27 cellular contexts compared by ENCODE assay signal in the genomic region with DNA sequence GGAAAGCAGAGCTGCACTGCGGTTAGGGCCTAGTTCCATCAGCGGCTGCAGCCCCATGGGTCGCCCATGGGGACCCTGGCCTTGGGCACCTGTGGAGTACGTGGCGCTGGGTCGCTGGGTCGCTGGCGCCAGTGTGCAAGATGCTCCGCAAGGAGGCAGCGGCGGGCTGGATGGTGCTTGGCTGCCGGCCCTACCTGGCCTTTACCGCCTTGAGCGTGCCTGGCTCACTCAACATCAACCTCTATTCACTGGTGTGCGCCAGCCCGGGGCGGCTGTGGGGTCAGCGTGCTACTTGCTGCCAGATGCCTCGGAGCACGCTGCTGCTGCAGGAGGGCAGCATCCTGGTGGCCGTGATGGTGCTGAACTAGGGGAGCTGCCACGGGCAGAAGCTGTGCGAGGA.
A peak's percentile ranks its signal among the peaks of the same experiment; 100 is the strongest.
DNase-seq lines count a peak whose midpoint lies in the region; ATAC-seq, FAIRE-seq and TF ChIP-seq lines count a peak whose summit lies in the region.
"Had no signal": no experiment of that assay in that cellular context is flagged by ENCODE, and none has a peak within 500 bp of the region (broad histone marks: within the 10 kb centered on the region; RNA-seq: fewer than 3 reads in every experiment).

No MANE protein-coding gene starts in this region.

- H3K9me3 Mint-ChIP-seq in activated CD8-positive, alpha-beta T cell treated with anti-CD3 and anti-CD28 coated beads, Interleukin-2, amount 10 ng/mL, durations not matched to agents 7 days and 5 days (ENCODE audit: insufficient read depth) = no peaks in the 10 kb centered on the region
- H3K9me3 Mint-ChIP-seq in neural progenitor cell = no peaks in the 10 kb centered on the region
- peaks cover 0 to 3% (median 0%) of the 10 kb centered on the region in 9 donors for H3K9me3 Mint-ChIP-seq in naive thymus-derived CD8-positive, alpha-beta T cell
- H3K9me3 Mint-ChIP-seq: T-helper 1 cell treated with Interleukin-12 subunit alpha and Interleukin-12 subunit beta and Interleukin-4 antibody, amounts not matched to agents 30 μg/mL and 1 μg/mL, for 36 hours had no signal

- H3K27me3 Mint-ChIP-seq in activated CD8-positive, alpha-beta T cell treated with anti-CD3 and anti-CD28 coated beads, Interleukin-2, amount 10 ng/mL, durations not matched to agents 7 days and 5 days (ENCODE audit: low read depth) = peaks cover 60% of the 10 kb centered on the region
- peaks cover 36% of the 10 kb centered on the region for H3K27me3 Mint-ChIP-seq in neural progenitor cell (ENCODE audit: insufficient read depth, low read depth)
- H3K27me3 Mint-ChIP-seq in naive thymus-derived CD8-positive, alpha-beta T cell = peaks cover 20 to 79% (median 57%) of the 10 kb centered on the region in 5 donors

- TF ChIP-seq POLR2A in GM12892 (IDR thresholded peaks at IDR 0.05; ENCODE audit: low read depth, low read length) = no peak

- H3K4me3 ChIP-seq in H7 (ENCODE audit: insufficient read depth, low read depth, low read length) (peak overlapping the region; percentile 12; the same call in 1 of the 2 replicates), neural progenitor cell (no peak overlapping the region)
- H3K4me3 ChIP-seq: cardiac muscle cell, psoas muscle, SJSA1, thyroid gland had no signal

- POLR2A ChIA-PET in activated CD8-positive, alpha-beta T cell treated with anti-CD3 and anti-CD28 coated beads, Interleukin-2, amount 10 ng/mL, durations not matched to agents 7 days and 5 days (lab: Charles Lee) = no interaction called here
- POLR2A ChIA-PET in naive thymus-derived CD8-positive, alpha-beta T cell (lab: Charles Lee) = no interaction called here

- peaks cover 4% of the 10 kb centered on the region for H3K36me3 Mint-ChIP-seq in activated CD8-positive, alpha-beta T cell treated with anti-CD3 and anti-CD28 coated beads, Interleukin-2, amount 10 ng/mL, durations not matched to agents 7 days and 5 days (ENCODE audit: low read depth)
- H3K36me3 Mint-ChIP-seq in neural progenitor cell = no peaks in the 10 kb centered on the region
- peaks cover 0 to 3% (median 0%) of the 10 kb centered on the region in 3 donors for H3K36me3 Mint-ChIP-seq in naive thymus-derived CD8-positive, alpha-beta T cell

- no peak overlapping the region for H3K27ac ChIP-seq in neural progenitor cell
- H3K27ac ChIP-seq: cardiac muscle cell, foreskin keratinocyte, psoas muscle, SJSA1, thyroid gland had no signal

- no peak overlapping the region for H3K4me3 Mint-ChIP-seq in activated CD8-positive, alpha-beta T cell treated with anti-CD3 and anti-CD28 coated beads, Interleukin-2, amount 10 ng/mL, durations not matched to agents 7 days and 5 days
- no peak overlapping the region for H3K4me3 Mint-ChIP-seq in neural progenitor cell
- no peak overlapping the region for H3K4me3 Mint-ChIP-seq in naive thymus-derived CD8-positive, alpha-beta T cell
- H3K4me3 Mint-ChIP-seq: T-helper 1 cell treated with Interleukin-12 subunit alpha and Interleukin-12 subunit beta and Interleukin-4 antibody, amounts not matched to agents 30 μg/mL and 1 μg/mL, for 36 hours had no signal

- no peak overlapping the region for H3K9ac ChIP-seq in neural progenitor cell

- no peak overlapping the region for H2AFZ ChIP-seq in neural progenitor cell (replicated peaks)

- H3K4me1 Mint-ChIP-seq in activated CD8-positive, alpha-beta T cell treated with anti-CD3 and anti-CD28 coated beads, Interleukin-2, amount 10 ng/mL, durations not matched to agents 7 days and 5 days (ENCODE audit: low read depth) = peaks cover 27% of the 10 kb centered on the region
- peaks cover 11% of the 10 kb centered on the region for H3K4me1 Mint-ChIP-seq in neural progenitor cell
- peaks cover 19 to 35% (median 31%) of the 10 kb centered on the region in 4 donors for H3K4me1 Mint-ChIP-seq in naive thymus-derived CD8-positive, alpha-beta T cell

- H3K27ac Mint-ChIP-seq in activated CD8-positive, alpha-beta T cell treated with anti-CD3 and anti-CD28 coated beads, Interleukin-2, amount 10 ng/mL, durations not matched to agents 7 days and 5 days = no peak overlapping the region
- H3K27ac Mint-ChIP-seq in neural progenitor cell = no peak overlapping the region
- H3K27ac Mint-ChIP-seq in naive thymus-derived CD8-positive, alpha-beta T cell = no peak overlapping the region
- H3K27ac Mint-ChIP-seq: T-helper 1 cell treated with Interleukin-12 subunit alpha and Interleukin-12 subunit beta and Interleukin-4 antibody, amounts not matched to agents 30 μg/mL and 1 μg/mL, for 36 hours had no signal

- TF ChIP-seq CTCF in neural progenitor cell (IDR thresholded peaks at IDR 0.05) = peak; percentile 42

- no peak for ATAC-seq in activated CD8-positive, alpha-beta T cell treated with anti-CD3 and anti-CD28 coated beads, Interleukin-2, amount 10 ng/mL, durations not matched to agents 7 days and 5 days
- no peak for ATAC-seq in naive thymus-derived CD8-positive, alpha-beta T cell
- no peak for ATAC-seq in GM18867 (IDR thresholded peaks at IDR 0.05; ENCODE audit: unreplicated experiment)
- ATAC-seq: foreskin keratinocyte, left lobe of liver, psoas muscle had no signal

- H3K79me2 ChIP-seq in neural progenitor cell (ENCODE audit: low read depth) = no peaks in the 10 kb centered on the region

- no peaks in the 10 kb centered on the region for H3K9me3 ChIP-seq in neural progenitor cell (ENCODE audit: low read depth)
- H3K9me3 ChIP-seq: psoas muscle, SJSA1, thyroid gland had no signal

- H3K4me2 ChIP-seq in neural progenitor cell = no peak overlapping the region

- H4K20me1 ChIP-seq in neural progenitor cell (ENCODE audit: low read depth) = peaks cover 15% of the 10 kb centered on the region

- DNase-seq in H7 (peak; percentile 76), iPS DF 19.7 (ENCODE audit: low read depth, low spot score) (peak; percentile 47), neural progenitor cell (ENCODE audit: low spot score) (peak; percentile 65), cerebellum (ENCODE audit: low spot score) (no peak), GM12892 (ENCODE audit: insufficient read length) (no peak)
- DNase-seq in activated CD8-positive, alpha-beta T cell treated with anti-CD3 and anti-CD28 coated beads, Interleukin-2, amount 10 ng/mL, durations not matched to agents 7 days and 5 days = peak; percentile 31
- DNase-seq in naive thymus-derived CD8-positive, alpha-beta T cell = no peak
- DNase-seq: activated CD4-positive, alpha-beta T cell treated with anti-CD3 and anti-CD28 coated beads, Interleukin-2, amount 50 U/mL, for 4 hours; activated effector memory CD4-positive, alpha-beta T cell treated with Interleukin-2 at 50 U/mL for 16 hours; CD4-positive, alpha-beta memory T cell; foreskin keratinocyte; midbrain; NCI-H1694; NCI-H2171; NCI-H524 treated with DMSO at 0.1 percent for 48 hours; small intestine; stimulated activated CD4-positive, alpha-beta T cell treated with anti-CD3 and anti-CD28 coated beads, Interleukin-2, amount 100 ng/mL, for 48 hours; stimulated activated naive CD4-positive, alpha-beta T cell treated with Interleukin-2 at 50 U/mL for 16 hours; thyroid gland had no signal

- FAIRE-seq in GM12892 (lab: Jason Lieb, UNC) = no peak
- FAIRE-seq: GM18507, RCC 7860, small intestine had no signal

- H3K36me3 ChIP-seq in H7 (replicated peaks; ENCODE audit: control insufficient read depth, insufficient read depth, low read length) (no peaks in the 10 kb centered on the region), neural progenitor cell (no peaks in the 10 kb centered on the region)
- H3K36me3 ChIP-seq: cardiac muscle cell, SJSA1, thyroid gland had no signal

- H3K27me3 ChIP-seq in H7 (ENCODE audit: control insufficient read depth, insufficient read depth, low read length) (peaks cover 51% of the 10 kb centered on the region), neural progenitor cell (peaks cover 68% of the 10 kb centered on the region)
- H3K27me3 ChIP-seq: foreskin keratinocyte had no signal

- H3K4me1 ChIP-seq in neural progenitor cell = no peaks in the 10 kb centered on the region
- H3K4me1 ChIP-seq: foreskin keratinocyte had no signal

- CTCF ChIA-PET in activated CD8-positive, alpha-beta T cell treated with anti-CD3 and anti-CD28 coated beads, Interleukin-2, amount 10 ng/mL, durations not matched to agents 7 days and 5 days (lab: Charles Lee) = interaction anchor here (1.1 to 1.4 kb wide), 4 partner anchors 9 to 608 kb away, joined by 3 to 8 read pairs (median 4); no protein-coding TSS in a partner anchor

- peaks cover 23% of the 10 kb centered on the region for H3F3A ChIP-seq in neural progenitor cell (ENCODE audit: low read depth)

Comparison
In these comparisons a context has a peak if more than half of its experiments do, and no peak if none do; other contexts are left out.
1. DNase-seq: peak in H7 (single experiment), activated CD8-positive, alpha-beta T cell treated with anti-CD3 and anti-CD28 coated beads, Interleukin-2, amount 10 ng/mL, durations not matched to agents 7 days and 5 days (single experiment), iPS DF 19.7 (single experiment) and neural progenitor cell (single experiment); none in cerebellum (single experiment), naive thymus-derived CD8-positive, alpha-beta T cell (0 of 10) and GM12892 (single experiment).